4 cellular contexts compared by ENCODE assay signal in genomic region chr11:36683823-36684222, GRCh38.
"Had no signal": no experiment of that assay in that cellular context is flagged by ENCODE, and none has a peak within 500 bp of the region (broad histone marks: within the 10 kb centered on the region; RNA-seq: fewer than 3 reads in every experiment).

No MANE protein-coding gene starts in this region.

- H3K4me3 ChIP-seq: GM23338 had no signal

- H3K4me1 Mint-ChIP-seq: GM23338, H9 had no signal

- H3K27ac Mint-ChIP-seq: GM23338, H9 had no signal

- H3K4me2 ChIP-seq: GM23338 had no signal

- ATAC-seq: GM23338 had no signal

- DNase-seq: H9, HCEC 1CT, IMR-90 had no signal

- H3K4me3 Mint-ChIP-seq: GM23338, H9 had no signal

- H2AFZ ChIP-seq: GM23338 had no signal
